9 cellular contexts compared by ENCODE assay signal in the genomic region with DNA sequence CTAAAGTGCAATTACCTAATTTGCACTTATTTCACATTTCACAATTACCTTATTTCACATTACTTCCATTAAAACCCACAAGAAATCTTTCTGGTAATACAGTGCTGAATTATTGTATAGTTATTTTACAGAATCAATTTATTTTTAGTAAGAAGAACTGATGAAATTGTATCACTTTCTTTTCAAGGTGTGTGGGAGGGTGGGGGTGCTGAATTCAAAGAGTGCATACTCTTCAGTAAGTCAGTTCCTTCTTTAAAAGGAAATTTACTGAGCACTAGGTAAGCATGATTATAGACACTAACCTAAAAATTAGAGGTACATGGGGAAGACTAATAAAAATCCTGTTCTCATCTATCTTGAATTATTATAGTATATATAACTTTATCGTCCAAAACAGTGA.
"Had no signal": no experiment of that assay in that cellular context is flagged by ENCODE, and none has a peak within 500 bp of the region (broad histone marks: within the 10 kb centered on the region; RNA-seq: fewer than 3 reads in every experiment).

No MANE protein-coding gene starts in this region.

- ATAC-seq: GM23338, HCT116 had no signal

- DNase-seq: GM23248, GOT3, H7, H9, HCEC 1CT, HFFc6 had no signal

- H3K4me1 ChIP-seq: HAP-1 had no signal

- H3K9ac ChIP-seq: GM23248 had no signal

- H2AFZ ChIP-seq: GM23248, GM23338 had no signal

- H3K4me2 ChIP-seq: GM23338 had no signal

- H3K9me3 ChIP-seq: HAP-1 had no signal

- H3K4me3 ChIP-seq: GM23248, GM23338, HAP-1 had no signal

- H3K27ac ChIP-seq: GM23248 had no signal

- H3K36me3 ChIP-seq: HAP-1 had no signal
